29 cellular contexts compared by ENCODE assay signal in genomic region chr9:16455842-16456241, GRCh38.
"Had no signal": no experiment of that assay in that cellular context is flagged by ENCODE, and none has a peak within 500 bp of the region (broad histone marks: within the 10 kb centered on the region; RNA-seq: fewer than 3 reads in every experiment).

No MANE protein-coding gene starts in this region.

- H3K4me1 ChIP-seq: ascending aorta, body of pancreas, breast epithelium had no signal

- H3K9me3 ChIP-seq: adrenal gland, ascending aorta, body of pancreas, breast epithelium had no signal

- DNase-seq: activated effector memory CD4-positive, alpha-beta T cell treated with anti-CD3 and anti-CD28 coated beads, Interleukin-2, amount 50 U/mL, for 16 hours; activated effector memory CD4-positive, alpha-beta T cell treated with Interleukin-2 at 50 U/mL for 16 hours; activated gamma-delta T cell; activated gamma-delta T cell treated with Interleukin-2 at 50 U/mL for 16 hours; activated naive CD4-positive, alpha-beta T cell; activated naive CD4-positive, alpha-beta T cell treated with anti-CD3 and anti-CD28 coated beads for 36 hours; activated naive CD4-positive, alpha-beta T cell treated with anti-CD3 and anti-CD28 coated beads, Interleukin-2, amount 10 ng/mL, durations not matched to agents 7 days and 5 days; activated naive CD4-positive, alpha-beta T cell treated with anti-CD3 and anti-CD28 coated beads, Interleukin-2, amount 50 U/mL, for 16 hours; activated naive CD4-positive, alpha-beta T cell treated with Interleukin-2 at 50 U/mL for 16 hours; activated naive CD8-positive, alpha-beta T cell treated with anti-CD3 and anti-CD28 coated beads for 36 hours; activated naive CD8-positive, alpha-beta T cell treated with anti-CD3 and anti-CD28 coated beads, Interleukin-2, amount 10 ng/mL, durations not matched to agents 7 days and 5 days; activated naive CD8-positive, alpha-beta T cell treated with anti-CD3 and anti-CD28 coated beads, Interleukin-2, amount 50 U/mL, for 24 hours; activated T-cell treated with anti-CD3 and anti-CD28 coated beads, Interleukin-2, amount 50 U/mL, for 24 hours; activated T-cell treated with anti-CD3 and anti-CD28 coated beads, Interleukin-2, amount 50 U/mL, for 4 hours; activated T-cell treated with anti-CD3 and anti-CD28 coated beads, Interleukin-2, amount 50 U/mL, for 48 hours; activated T-cell treated with anti-CD3 and anti-CD28 coated beads, Interleukin-2, amount 50 U/mL, for 72 hours; adrenal gland; amniotic stem cell; amygdala; anterior cingulate cortex; aorta; body of pancreas; caudate nucleus; central memory CD4-positive, alpha-beta T cell; cerebellar nuclear complex had no signal

- H3K36me3 ChIP-seq: adrenal gland, ascending aorta, brain microvascular endothelial cell, breast epithelium, cardiac muscle cell had no signal

- H3K27ac ChIP-seq: adrenal gland, ascending aorta, body of pancreas, brain microvascular endothelial cell, breast epithelium, cardiac muscle cell had no signal

- H3K4me3 ChIP-seq: adrenal gland, ascending aorta, body of pancreas, breast epithelium, cardiac muscle cell had no signal
